ENCODE assay signal across 18 cellular contexts in the genomic region with DNA sequence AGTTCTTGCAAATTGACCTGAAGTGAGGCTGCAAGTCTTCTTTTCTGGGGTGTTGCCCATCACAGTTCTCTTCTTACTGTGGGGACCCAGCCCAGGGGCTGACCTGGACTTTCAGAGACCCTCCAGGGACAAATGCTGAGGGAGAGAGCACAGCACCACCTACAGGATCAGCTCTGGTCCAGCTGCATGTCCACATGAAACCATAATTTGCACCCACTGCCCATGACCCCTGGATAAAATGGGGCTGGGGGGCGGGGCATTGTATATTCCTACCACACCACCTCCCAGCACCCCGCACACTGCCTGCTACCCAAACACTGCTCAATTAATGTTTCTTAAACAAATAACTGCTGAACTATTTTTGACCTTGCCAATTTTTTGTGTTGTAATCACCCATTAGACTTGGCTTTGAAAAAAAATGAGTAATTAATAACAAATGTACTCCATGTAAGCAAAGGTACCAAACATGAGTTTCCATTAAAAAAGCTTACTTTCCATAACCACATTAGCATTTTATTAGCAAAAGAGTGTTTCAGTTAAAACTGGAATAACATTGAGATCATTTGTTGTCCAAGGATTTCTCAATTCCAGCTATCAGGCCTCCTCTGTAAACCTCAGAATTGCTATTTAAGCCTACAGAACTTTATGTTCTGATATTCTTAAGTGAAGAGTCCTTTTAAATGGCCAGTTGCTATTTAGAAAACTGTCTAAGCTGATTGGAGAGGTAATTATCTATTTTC.
DNase-seq lines count a peak whose midpoint lies in the region; TF ChIP-seq lines count a peak whose summit lies in the region.
"Had no signal": no experiment of that assay in that cellular context is flagged by ENCODE, and none has a peak within 500 bp of the region (broad histone marks: within the 10 kb centered on the region; RNA-seq: fewer than 3 reads in every experiment).

No MANE protein-coding gene starts in this region.

- H3K4me1 ChIP-seq in BE2C = no peaks in the 10 kb centered on the region
- H3K4me1 ChIP-seq: SJSA1 had no signal

- TF ChIP-seq CTCF in BE2C (IDR thresholded peaks at IDR 0.05; ENCODE audit: low read depth, low read length) = peak; percentile 40
- TF ChIP-seq CTCF in NB4 (IDR thresholded peaks at IDR 0.05; ENCODE audit: low read depth, low read length) = no peak
- peak; percentile 14 for TF ChIP-seq CTCF in neural crest cell (conservative IDR thresholded peaks at IDR 0.05)
- TF ChIP-seq CTCF in glutamatergic neuron (IDR thresholded peaks at IDR 0.05; ENCODE audit: partially characterized antibody, unreplicated experiment) = no peak

- H3K36me3 Mint-ChIP-seq in neural crest cell (ENCODE audit: low read depth) (no peaks in the 10 kb centered on the region), glutamatergic neuron (ENCODE audit: unreplicated experiment) (no peaks in the 10 kb centered on the region)

- no peaks in the 10 kb centered on the region for H3K9me3 ChIP-seq in BE2C
- H3K9me3 ChIP-seq: SJSA1 had no signal

- H3K4me1 Mint-ChIP-seq in neural crest cell (no peaks in the 10 kb centered on the region), glutamatergic neuron (ENCODE audit: low read depth, unreplicated experiment) (no peaks in the 10 kb centered on the region)

- H3K27me3 ChIP-seq in BE2C = no peaks in the 10 kb centered on the region
- H3K27me3 ChIP-seq: SJSA1 had no signal

- TF ChIP-seq POLR2A in NB4 (IDR thresholded peaks at IDR 0.05; ENCODE audit: extremely low read depth, insufficient read length) = no peak

- H3K27ac Mint-ChIP-seq in neural crest cell (ENCODE audit: unreplicated experiment) = no peak overlapping the region
- H3K27ac Mint-ChIP-seq in glutamatergic neuron (ENCODE audit: unreplicated experiment) = no peak overlapping the region
- H3K27ac Mint-ChIP-seq: CD8-positive, alpha-beta memory T cell; nephron progenitor cell; stimulated activated naive CD8-positive, alpha-beta T cell treated with anti-CD3 and anti-CD28 coated beads, Interleukin-15, Interleukin-2, amounts not matched to agents 100 ng/mL and 50 ng/mL, for 24 hours had no signal

- H3K9me3 Mint-ChIP-seq in neural crest cell = no peaks in the 10 kb centered on the region
- H3K9me3 Mint-ChIP-seq in glutamatergic neuron (ENCODE audit: unreplicated experiment) = no peaks in the 10 kb centered on the region
- H3K9me3 Mint-ChIP-seq: CD8-positive, alpha-beta memory T cell; nephron progenitor cell; stimulated activated naive CD8-positive, alpha-beta T cell treated with anti-CD3 and anti-CD28 coated beads, Interleukin-15, Interleukin-2, amounts not matched to agents 100 ng/mL and 50 ng/mL, for 24 hours had no signal

- DNase-seq in BE2C = no peak
- DNase-seq in NB4 (ENCODE audit: low read depth) = peak; percentile 29
- DNase-seq in fibroblast of gingiva (ENCODE audit: low read depth) = peak; percentile 40
- no peak for DNase-seq in neural crest cell (ENCODE audit: low read depth, low spot score)
- DNase-seq in amniotic stem cell (lab: John Stamatoyannopoulos, UW) = no peak
- DNase-seq in NCI-H774 (lab: John Stamatoyannopoulos, UW) = no peak
- no peak for DNase-seq in glutamatergic neuron
- DNase-seq in NCI-H69 (lab: John Stamatoyannopoulos, UW) = no peak
- DNase-seq: activated gamma-delta T cell; aorta; CD8-positive, alpha-beta memory T cell; MM.1S; NCI-H187; NCI-H446 treated with DMSO at 0.1 percent for 48 hours; nephron progenitor cell; T-helper 9 cell had no signal

- H3K27me3 Mint-ChIP-seq in neural crest cell (ENCODE audit: low read depth) (peaks cover 10% of the 10 kb centered on the region), glutamatergic neuron (ENCODE audit: unreplicated experiment) (no peaks in the 10 kb centered on the region)
- H3K27me3 Mint-ChIP-seq: stimulated activated naive CD8-positive, alpha-beta T cell treated with anti-CD3 and anti-CD28 coated beads, Interleukin-15, Interleukin-2, amounts not matched to agents 100 ng/mL and 50 ng/mL, for 24 hours had no signal

- no peak overlapping the region for H3K4me3 ChIP-seq in BE2C (ENCODE audit: low read depth, low read length)
- no peak overlapping the region for H3K4me3 ChIP-seq in NB4 (ENCODE audit: low read depth, low read length)
- H3K4me3 ChIP-seq: SJSA1 had no signal

- no peaks in the 10 kb centered on the region for H3K36me3 ChIP-seq in BE2C
- H3K36me3 ChIP-seq: SJSA1 had no signal

- H3K4me3 Mint-ChIP-seq in neural crest cell (no peak overlapping the region), glutamatergic neuron (ENCODE audit: unreplicated experiment) (no peak overlapping the region)
- H3K4me3 Mint-ChIP-seq: CD8-positive, alpha-beta memory T cell; nephron progenitor cell; stimulated activated naive CD8-positive, alpha-beta T cell treated with anti-CD3 and anti-CD28 coated beads, Interleukin-15, Interleukin-2, amounts not matched to agents 100 ng/mL and 50 ng/mL, for 24 hours had no signal

Comparison
In these comparisons a context has a peak if more than half of its experiments do, and no peak if none do; other contexts are left out.
1. DNase-seq: peak in NB4 (single experiment) and fibroblast of gingiva (single experiment); none in BE2C (single experiment), neural crest cell (single experiment), amniotic stem cell (single experiment), NCI-H774 (single experiment), glutamatergic neuron (single experiment) and NCI-H69 (single experiment).
2. CTCF ChIP-seq: peak in BE2C (single experiment) and neural crest cell (single experiment); none in NB4 (single experiment) and glutamatergic neuron (single experiment).